Comparison of ENCODE assay signal across 16 cellular contexts in the genomic region with DNA sequence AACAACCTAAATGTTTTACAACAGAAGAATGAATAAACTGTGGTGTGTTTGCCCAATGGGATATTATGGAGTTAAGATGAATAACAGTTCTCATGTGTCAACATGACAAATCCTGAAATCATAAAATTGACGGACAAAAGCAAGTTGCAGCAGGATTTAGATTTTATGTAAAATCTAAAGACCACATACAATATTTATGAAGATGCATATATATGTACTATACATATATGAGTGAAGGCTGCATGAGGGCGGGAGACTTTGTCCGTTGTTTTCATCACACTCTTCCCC.
DNase-seq lines count a peak whose midpoint lies in the region; ATAC-seq, FAIRE-seq and TF ChIP-seq lines count a peak whose summit lies in the region.
"Had no signal": no experiment of that assay in that cellular context is flagged by ENCODE, and none has a peak within 500 bp of the region (broad histone marks: within the 10 kb centered on the region; RNA-seq: fewer than 3 reads in every experiment).

No MANE protein-coding gene starts in this region.

- no peaks in the 10 kb centered on the region for H3F3A ChIP-seq in PC-3 (ENCODE audit: low read length, unreplicated experiment)

- ATAC-seq in PC-3 (peak; percentile 35; the same call in 1 of the 2 replicates), HG02571 (IDR thresholded peaks at IDR 0.05; ENCODE audit: unreplicated experiment) (no peak)
- ATAC-seq: HCT116 had no signal

- H3K9ac ChIP-seq in BLaER1 (no peak overlapping the region), PC-3 (ENCODE audit: low read length) (no peak overlapping the region), keratinocyte (ENCODE audit: control insufficient read depth, extremely low read depth, insufficient read depth, low read length) (no peak overlapping the region)

- H3K27me3 ChIP-seq in BLaER1 = no peaks in the 10 kb centered on the region
- H3K27me3 ChIP-seq in PC-3 (ENCODE audit: low read length) = peaks cover 61% of the 10 kb centered on the region
- peaks cover 5% of the 10 kb centered on the region for H3K27me3 ChIP-seq in bronchial epithelial cell (ENCODE audit: control insufficient read depth, insufficient read depth, low read length)
- peaks cover 61% of the 10 kb centered on the region for H3K27me3 ChIP-seq in keratinocyte (ENCODE audit: control insufficient read depth, extremely low read depth, insufficient read depth, low read length)

- no peaks in the 10 kb centered on the region for H3K36me3 Mint-ChIP-seq in T-helper 2 cell treated with Interferon-gamma antibody and Interleukin-4, amounts not matched to agents 5 μg/mL and 100 μg/mL, for 36 hours (ENCODE audit: low read depth)
- H3K36me3 Mint-ChIP-seq: CD14-positive monocyte; CD4-positive, alpha-beta memory T cell had no signal

- H3K9me3 ChIP-seq in BLaER1 = no peaks in the 10 kb centered on the region
- no peaks in the 10 kb centered on the region for H3K9me3 ChIP-seq in PC-3 (ENCODE audit: low read length)
- H3K9me3 ChIP-seq in keratinocyte (ENCODE audit: control insufficient read depth, low read depth, low read length) = no peaks in the 10 kb centered on the region

- no peaks in the 10 kb centered on the region for H3K9me1 ChIP-seq in keratinocyte (ENCODE audit: control insufficient read depth, extremely low read depth, insufficient read depth, low read length)

- CTCF ChIA-PET in PC-3 (lab: Charles Lee) = no interaction called here

- H3K4me2 ChIP-seq in BLaER1 (peak overlapping the region; percentile 66; the same call in 1 of the 2 replicates), PC-3 (ENCODE audit: low read length) (no peak overlapping the region), keratinocyte (ENCODE audit: control insufficient read depth, extremely low read depth, insufficient read depth, low read depth, low read length) (peak overlapping the region; percentile 32)

- H3K4me1 ChIP-seq in BLaER1 = peaks cover 40% of the 10 kb centered on the region
- H3K4me1 ChIP-seq in PC-3 (ENCODE audit: insufficient read depth, low read length) = no peaks in the 10 kb centered on the region
- peaks cover 7% of the 10 kb centered on the region for H3K4me1 ChIP-seq in keratinocyte (ENCODE audit: control insufficient read depth, extremely low read depth, insufficient read depth, low read length)

- dilution Hi-C loops in keratinocyte (cut with MboI; ENCODE audit: extremely low pct_ligation_motif_present, low sequenced_read_pairs) = no loop called here

- no peak overlapping the region for H3K27ac ChIP-seq in BLaER1
- no peak overlapping the region for H3K27ac ChIP-seq in PC-3 (ENCODE audit: low read length)
- no peak overlapping the region for H3K27ac ChIP-seq in keratinocyte (ENCODE audit: control insufficient read depth, insufficient read depth, low read length)

- H3K27me3 Mint-ChIP-seq in T-helper 2 cell treated with Interferon-gamma antibody and Interleukin-4, amounts not matched to agents 5 μg/mL and 100 μg/mL, for 36 hours (ENCODE audit: low read depth) = no peaks in the 10 kb centered on the region

- intact Hi-C loops in PC-3 (cut with micrococcal nuclease) = no loop called here

- no peaks in the 10 kb centered on the region for H3K9me3 Mint-ChIP-seq in T-helper 2 cell treated with Interferon-gamma antibody and Interleukin-4, amounts not matched to agents 5 μg/mL and 100 μg/mL, for 36 hours
- H3K9me3 Mint-ChIP-seq: CD14-positive monocyte, HFFc6 had no signal

- H3K9me2 ChIP-seq in PC-3 (replicated peaks; ENCODE audit: low read length) = no peaks in the 10 kb centered on the region

- no peak for TF ChIP-seq CTCF in PC-3 (conservative IDR thresholded peaks at IDR 0.05; ENCODE audit: low read depth, low read length)
- TF ChIP-seq CTCF in bronchial epithelial cell (IDR thresholded peaks at IDR 0.05; ENCODE audit: insufficient read depth, low read length, severe bottlenecking) = no peak
- TF ChIP-seq CTCF in keratinocyte (optimal IDR thresholded peaks at IDR 0.05 in 1 of 3, IDR thresholded peaks at IDR 0.05 in 1 of 3, conservative IDR thresholded peaks at IDR 0.05 in 1 of 3; ENCODE audit: extremely low read depth in 1 of 3, insufficient read depth in 2 of 3, low read length in 3 of 3) = no peak

- H3K36me3 ChIP-seq in BLaER1 = no peaks in the 10 kb centered on the region
- no peaks in the 10 kb centered on the region for H3K36me3 ChIP-seq in PC-3 (ENCODE audit: low read depth, low read length)
- no peaks in the 10 kb centered on the region for H3K36me3 ChIP-seq in bronchial epithelial cell (ENCODE audit: control insufficient read depth, insufficient read depth, low read length)
- H3K36me3 ChIP-seq in keratinocyte (ENCODE audit: control insufficient read depth in 2 of 2, extremely low read depth in 1 of 2, insufficient read depth in 2 of 2, low read length in 2 of 2) = no peaks in the 10 kb centered on the region

- H3K79me2 ChIP-seq in PC-3 (ENCODE audit: low read length) = no peaks in the 10 kb centered on the region
- no peaks in the 10 kb centered on the region for H3K79me2 ChIP-seq in keratinocyte (ENCODE audit: control insufficient read depth, insufficient read depth, low read length)

- no peak overlapping the region for H3K27ac Mint-ChIP-seq in T-helper 2 cell treated with Interferon-gamma antibody and Interleukin-4, amounts not matched to agents 5 μg/mL and 100 μg/mL, for 36 hours
- H3K27ac Mint-ChIP-seq: B cell; CD4-positive, alpha-beta memory T cell; HFFc6 had no signal

- FAIRE-seq in bronchial epithelial cell (lab: Jason Lieb, UNC) = no peak
- FAIRE-seq in keratinocyte (lab: Jason Lieb, UNC) = no peak

- H3K4me3 ChIP-seq in BLaER1 = no peak overlapping the region
- H3K4me3 ChIP-seq in PC-3 (ENCODE audit: low read length) = no peak overlapping the region
- no peak overlapping the region for H3K4me3 ChIP-seq in bronchial epithelial cell (ENCODE audit: low read depth, low read length)
- no peak overlapping the region for H3K4me3 ChIP-seq in keratinocyte (ENCODE audit: control insufficient read depth in 2 of 3, extremely low read depth in 1 of 3, insufficient read depth in 2 of 3, low read depth in 1 of 3, low read length in 3 of 3)

- POLR2A ChIA-PET in PC-3 (lab: Charles Lee; ENCODE audit: unreplicated experiment) = no interaction called here

- H3K4me3 Mint-ChIP-seq in T-helper 2 cell treated with Interferon-gamma antibody and Interleukin-4, amounts not matched to agents 5 μg/mL and 100 μg/mL, for 36 hours = no peak overlapping the region
- H3K4me3 Mint-ChIP-seq: B cell; CD14-positive monocyte; CD4-positive, alpha-beta memory T cell; HFFc6 had no signal

- H2AFZ ChIP-seq in PC-3 (ENCODE audit: low read length) (no peak overlapping the region), keratinocyte (ENCODE audit: control insufficient read depth, low read length) (no peak overlapping the region)

- H4K20me1 ChIP-seq in BLaER1 = peaks cover 9% of the 10 kb centered on the region; the same call in 1 of the 2 replicates
- no peaks in the 10 kb centered on the region for H4K20me1 ChIP-seq in PC-3 (ENCODE audit: low read length)
- no peaks in the 10 kb centered on the region for H4K20me1 ChIP-seq in keratinocyte (ENCODE audit: control insufficient read depth, extremely low read depth, insufficient read depth, low read length)

- DNase-seq in PC-3 (peak; percentile 10), bronchial epithelial cell (ENCODE audit: low read depth) (peak; percentile 72), keratinocyte (ENCODE audit: low read depth, low spot score) (no peak), GF-D8 (lab: John Stamatoyannopoulos, UW) (no peak)
- no peak for DNase-seq in T-helper 2 cell treated with Interferon-gamma antibody and Interleukin-4, amounts not matched to agents 5 μg/mL and 100 μg/mL, for 36 hours (ENCODE audit: low spot score)
- DNase-seq: CD4-positive, alpha-beta memory T cell; DMS79; GDM1; GOT3; H7; HFFc6 had no signal

- H3K4me1 Mint-ChIP-seq in T-helper 2 cell treated with Interferon-gamma antibody and Interleukin-4, amounts not matched to agents 5 μg/mL and 100 μg/mL, for 36 hours (ENCODE audit: low read depth) = no peaks in the 10 kb centered on the region
- H3K4me1 Mint-ChIP-seq: B cell; CD14-positive monocyte; CD4-positive, alpha-beta memory T cell had no signal

- BruUV-seq in PC-3 (replicated peaks; lab: Mats Ljungman, UMichigan) = no TSS peak

Comparison
In these comparisons a context has a peak if more than half of its experiments do, and no peak if none do; other contexts are left out.
1. DNase-seq: peak in PC-3 (single experiment) and bronchial epithelial cell (single experiment); none in keratinocyte (single experiment), GF-D8 (single experiment) and T-helper 2 cell treated with Interferon-gamma antibody and Interleukin-4, amounts not matched to agents 5 μg/mL and 100 μg/mL, for 36 hours (single experiment).